9 cellular contexts compared by ENCODE assay signal in genomic region chr11:78080818-78081495, GRCh38. TPM values are rescaled to one million over a fixed set of nuclear protein-coding genes. Genes with fewer than 3 reads are reported as not detected.
DNase-seq lines count a peak whose midpoint lies in the region; ATAC-seq lines count a peak whose summit lies in the region.
"Had no signal": no experiment of that assay in that cellular context is flagged by ENCODE, and none has a peak within 500 bp of the region (broad histone marks: within the 10 kb centered on the region; RNA-seq: fewer than 3 reads in every experiment).

No MANE protein-coding gene starts in this region.

- peak overlapping the region; percentile 39 to 90 (median 74) for H3K27ac Mint-ChIP-seq in CD8-positive, alpha-beta memory T cell
- H3K27ac Mint-ChIP-seq in activated naive CD8-positive, alpha-beta T cell treated with anti-CD3 and anti-CD28 coated beads, Interleukin-2, amount 10 ng/mL, durations not matched to agents 7 days and 5 days, result peak overlapping the region; percentile 75

- peak overlapping the region; percentile 83 for H3K27ac ChIP-seq in CD8-positive, alpha-beta memory T cell (ENCODE audit: low read depth, low read length)

- peak overlapping the region; percentile 82 for H3K4me3 ChIP-seq in CD8-positive, alpha-beta memory T cell (ENCODE audit: low read length)
- H3K4me3 ChIP-seq in Jurkat, Clone E6-1 (ENCODE audit: low read length), result peak overlapping the region; percentile 29

- H3K4me1 ChIP-seq in CD8-positive, alpha-beta memory T cell (ENCODE audit: insufficient read depth, low read length), result peaks cover 42% of the 10 kb centered on the region

- H3K27me3 ChIP-seq in CD8-positive, alpha-beta memory T cell (ENCODE audit: insufficient read depth, low read length, poor library complexity, severe bottlenecking), result no peaks in the 10 kb centered on the region

- POLR2A ChIA-PET in CD8-positive, alpha-beta memory T cell (lab: Charles Lee), result no interaction called here
- POLR2A ChIA-PET in activated naive CD8-positive, alpha-beta T cell treated with anti-CD3 and anti-CD28 coated beads, Interleukin-2, amount 10 ng/mL, durations not matched to agents 7 days and 5 days (lab: Charles Lee), result interaction anchor here (2.3 to 4.0 kb wide), 2 partner anchors 14 to 59 kb away, joined by 11 to 21 read pairs; partner anchors contain the start of gene ALG8

- H3K4me1 Mint-ChIP-seq in CD8-positive, alpha-beta memory T cell, result peaks cover 41 to 58% (median 51%) of the 10 kb centered on the region in 3 donors
- peaks cover 39% of the 10 kb centered on the region for H3K4me1 Mint-ChIP-seq in activated naive CD8-positive, alpha-beta T cell treated with anti-CD3 and anti-CD28 coated beads, Interleukin-2, amount 10 ng/mL, durations not matched to agents 7 days and 5 days

- no peaks in the 10 kb centered on the region for H3K36me3 ChIP-seq in CD8-positive, alpha-beta memory T cell (ENCODE audit: insufficient read depth, low read length)

- CTCF ChIA-PET in CD8-positive, alpha-beta memory T cell (lab: Charles Lee), result no interaction called here

- ATAC-seq in activated naive CD8-positive, alpha-beta T cell treated with anti-CD3 and anti-CD28 coated beads, Interleukin-2, amount 10 ng/mL, durations not matched to agents 7 days and 5 days (ENCODE audit: low read depth), result no peak
- ATAC-seq in GM18907 (IDR thresholded peaks at IDR 0.05; ENCODE audit: unreplicated experiment) (no peak), GM19023 (IDR thresholded peaks at IDR 0.05; ENCODE audit: unreplicated experiment) (no peak)

- no peaks in the 10 kb centered on the region for H3K27me3 Mint-ChIP-seq in CD8-positive, alpha-beta memory T cell
- H3K27me3 Mint-ChIP-seq in activated naive CD8-positive, alpha-beta T cell treated with anti-CD3 and anti-CD28 coated beads, Interleukin-2, amount 10 ng/mL, durations not matched to agents 7 days and 5 days, result no peaks in the 10 kb centered on the region

- H3K9me3 Mint-ChIP-seq in CD8-positive, alpha-beta memory T cell, result no peaks in the 10 kb centered on the region
- H3K9me3 Mint-ChIP-seq in activated naive CD8-positive, alpha-beta T cell treated with anti-CD3 and anti-CD28 coated beads, Interleukin-2, amount 10 ng/mL, durations not matched to agents 7 days and 5 days, result no peaks in the 10 kb centered on the region

- DNase-seq in CD8-positive, alpha-beta memory T cell, result no peak
- DNase-seq in Jurkat, Clone E6-1 (ENCODE audit: low read depth, low spot score), result peak; percentile 38
- peak; percentile 39 for DNase-seq in activated naive CD8-positive, alpha-beta T cell treated with anti-CD3 and anti-CD28 coated beads, Interleukin-2, amount 10 ng/mL, durations not matched to agents 7 days and 5 days
- DNase-seq in mesenteric fat pad (ENCODE audit: low spot score) (peak; percentile 4), NCI-H1436 treated with DMSO at 0.1 percent for 48 hours (lab: John Stamatoyannopoulos, UW) (no peak), epidermal melanocyte (ENCODE audit: insufficient read length, low spot score) (no peak)
- DNase-seq: NCI-H2029 had no signal

- no peaks in the 10 kb centered on the region for H3K9me3 ChIP-seq in CD8-positive, alpha-beta memory T cell (ENCODE audit: low read length)

- H3K36me3 Mint-ChIP-seq in CD8-positive, alpha-beta memory T cell, result peaks cover 0 to 18% (median 2%) of the 10 kb centered on the region in 3 donors
- H3K36me3 Mint-ChIP-seq in activated naive CD8-positive, alpha-beta T cell treated with anti-CD3 and anti-CD28 coated beads, Interleukin-2, amount 10 ng/mL, durations not matched to agents 7 days and 5 days, result peaks cover 7% of the 10 kb centered on the region

- H3K4me3 Mint-ChIP-seq in CD8-positive, alpha-beta memory T cell, result peak overlapping the region in 6 of 7 donors; percentile 95 to 98 (median 96)
- peak overlapping the region; percentile 89 for H3K4me3 Mint-ChIP-seq in activated naive CD8-positive, alpha-beta T cell treated with anti-CD3 and anti-CD28 coated beads, Interleukin-2, amount 10 ng/mL, durations not matched to agents 7 days and 5 days

RNA-seq across cellular contexts. Expression of gene NDUFC2, which starts 1.3 kb away (rescaled TPM):
- total RNA-seq in CD8-positive, alpha-beta memory T cell, result 100 to 1,000 TPM; 202 to 220 TPM
- 189 TPM for polyA plus RNA-seq in CD8-positive, alpha-beta memory T cell
- polyA plus RNA-seq in Jurkat, Clone E6-1 (2012; ENCODE audit: insufficient read depth, insufficient read length), result 271 TPM
- total RNA-seq in activated naive CD8-positive, alpha-beta T cell treated with anti-CD3 and anti-CD28 coated beads, Interleukin-2, amount 10 ng/mL, durations not matched to agents 7 days and 5 days, result 100 to 1,000 TPM; 162 to 163 TPM
- 276 TPM for total RNA-seq in mesenteric fat pad

RNA-seq across cellular contexts. Expression of gene THRSP, which starts 17.3 kb away (rescaled TPM):
- not detected for total RNA-seq in CD8-positive, alpha-beta memory T cell
- polyA plus RNA-seq in CD8-positive, alpha-beta memory T cell, result not detected
- polyA plus RNA-seq in Jurkat, Clone E6-1 (2012; ENCODE audit: insufficient read depth, insufficient read length), result not detected
- not detected for total RNA-seq in activated naive CD8-positive, alpha-beta T cell treated with anti-CD3 and anti-CD28 coated beads, Interleukin-2, amount 10 ng/mL, durations not matched to agents 7 days and 5 days
- total RNA-seq in mesenteric fat pad, result 9.2 TPM

RNA-seq across cellular contexts. Expression of gene KCTD14, which starts 57.9 kb away (rescaled TPM):
- under 1 TPM; 0.20 to 0.27 TPM for total RNA-seq in CD8-positive, alpha-beta memory T cell
- 0.20 TPM for polyA plus RNA-seq in CD8-positive, alpha-beta memory T cell
- polyA plus RNA-seq in Jurkat, Clone E6-1 (2012; ENCODE audit: insufficient read depth, insufficient read length), result not detected
- under 1 TPM in 1 of 2 experiments, not detected in 1; 0.22 TPM for total RNA-seq in activated naive CD8-positive, alpha-beta T cell treated with anti-CD3 and anti-CD28 coated beads, Interleukin-2, amount 10 ng/mL, durations not matched to agents 7 days and 5 days
- total RNA-seq in mesenteric fat pad, result 1.4 TPM

RNA-seq across cellular contexts. Expression of gene ALG8, which starts 58.5 kb away (rescaled TPM):
- total RNA-seq in CD8-positive, alpha-beta memory T cell, result 10 to 100 TPM; 43.4 to 46.9 TPM
- polyA plus RNA-seq in CD8-positive, alpha-beta memory T cell, result 48.9 TPM
- 105 TPM for polyA plus RNA-seq in Jurkat, Clone E6-1 (2012; ENCODE audit: insufficient read depth, insufficient read length)
- total RNA-seq in activated naive CD8-positive, alpha-beta T cell treated with anti-CD3 and anti-CD28 coated beads, Interleukin-2, amount 10 ng/mL, durations not matched to agents 7 days and 5 days, result 10 to 100 TPM; 36.7 to 44.3 TPM
- total RNA-seq in mesenteric fat pad, result 46.2 TPM

Comparison
In these comparisons a context has a peak if more than half of its experiments do, and no peak if none do; other contexts are left out.
1. DNase-seq: peak in Jurkat, Clone E6-1 (single experiment), activated naive CD8-positive, alpha-beta T cell treated with anti-CD3 and anti-CD28 coated beads, Interleukin-2, amount 10 ng/mL, durations not matched to agents 7 days and 5 days (single experiment) and mesenteric fat pad (single experiment); none in CD8-positive, alpha-beta memory T cell (0 of 5), NCI-H1436 treated with DMSO at 0.1 percent for 48 hours (single experiment) and epidermal melanocyte (single experiment).
2. RNA of gene THRSP, which starts 17.3 kb away (total RNA-seq): 9.2 TPM in mesenteric fat pad (single experiment); not detected in CD8-positive, alpha-beta memory T cell and not detected in activated naive CD8-positive, alpha-beta T cell treated with anti-CD3 and anti-CD28 coated beads, Interleukin-2, amount 10 ng/mL, durations not matched to agents 7 days and 5 days; every median in the first group is over 10 times any median in the second.